In the genomic region with DNA sequence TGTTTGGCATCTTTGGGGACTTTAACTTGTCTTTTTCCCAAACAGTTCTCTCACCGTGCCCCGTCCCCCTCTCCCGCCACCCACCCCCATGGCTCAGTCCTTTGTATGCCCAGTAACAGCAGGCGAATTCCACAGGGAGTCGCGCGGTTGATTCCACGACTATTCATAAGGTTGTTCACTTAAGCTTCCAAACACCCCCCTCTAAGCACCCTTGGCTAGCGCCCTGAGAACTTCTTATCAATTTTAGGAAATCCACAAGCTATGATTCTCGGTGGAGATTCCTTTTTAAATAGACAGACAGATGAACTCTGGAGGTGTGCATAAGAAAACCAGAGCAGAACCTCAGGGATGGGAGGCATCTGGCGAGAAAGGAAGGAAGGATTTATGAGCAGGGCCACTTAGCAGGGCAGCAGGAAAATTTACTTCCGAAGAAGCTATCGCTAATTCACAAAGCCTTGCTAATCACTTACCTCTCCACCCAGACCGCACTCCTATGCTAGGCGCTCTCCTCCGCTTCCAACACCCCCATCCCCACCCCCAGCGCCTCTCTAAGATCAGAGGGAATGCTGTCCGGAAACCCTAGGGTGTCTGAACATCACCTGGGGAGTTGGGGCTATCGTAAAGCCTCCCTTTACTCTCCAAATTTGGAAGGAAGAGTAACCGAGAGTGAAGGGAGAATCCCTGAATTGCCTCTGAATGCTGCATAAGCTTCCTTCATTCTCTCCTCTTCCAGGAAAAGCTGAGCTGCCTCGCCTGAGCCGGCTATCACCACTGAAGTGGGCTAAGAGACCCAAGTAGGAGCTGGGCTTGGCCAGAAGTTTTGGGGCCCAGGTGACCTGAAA, we compare ENCODE assay signal across 1 cellular context.
TF ChIP-seq lines count a peak whose summit lies in the region.

No MANE protein-coding gene starts in this region.

TF ChIP-seq in GM23338, 12 proteins besides CTCF, POLR2A, EP300 and RAD21 (continued from another document):
- TF ChIP-seq ZNF331 (CRISPR knock-in tag; IDR thresholded peaks at IDR 0.05; ENCODE audit: low read depth), result no peak
- no peak for TF ChIP-seq EZH2phosphoT487 (IDR thresholded peaks at IDR 0.05; ENCODE audit: unreplicated experiment)
- TF ChIP-seq STAT1 (IDR thresholded peaks at IDR 0.05; ENCODE audit: unreplicated experiment), result no peak
- no peak for TF ChIP-seq ETS1 (IDR thresholded peaks at IDR 0.05)
- TF ChIP-seq CREB1 (CRISPR knock-in tag; IDR thresholded peaks at IDR 0.05; ENCODE audit: low read depth), result no peak
- TF ChIP-seq EZH2 (IDR thresholded peaks at IDR 0.05; ENCODE audit: low read depth, unreplicated experiment), result no peak
